ENCODE assay signal across 1 cellular context in the genomic region with DNA sequence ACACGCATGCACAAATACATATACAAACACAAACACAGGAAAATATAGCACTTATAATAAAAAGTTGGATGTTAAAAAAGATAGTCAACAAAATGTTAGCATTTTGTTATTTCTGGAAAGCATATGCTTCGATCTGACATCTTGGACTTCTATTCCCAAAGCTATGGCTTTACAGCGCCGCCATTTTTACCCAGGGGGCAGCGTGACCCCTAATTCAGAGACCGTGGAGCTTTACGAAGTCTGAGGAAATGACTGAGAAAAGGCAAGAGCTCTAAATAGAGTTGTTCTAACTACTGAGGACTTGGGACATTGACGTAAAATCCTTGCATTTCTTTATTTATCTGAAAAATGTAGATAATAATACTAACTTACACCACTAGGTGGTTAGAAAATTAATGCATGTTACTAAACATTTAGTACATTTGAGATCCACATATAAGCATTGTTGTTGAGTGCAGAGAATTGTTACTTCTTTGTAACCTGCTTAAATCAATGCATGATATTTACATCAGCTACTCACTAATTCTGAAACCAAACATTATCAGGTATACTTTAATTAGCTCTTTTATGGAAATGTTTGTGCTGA.
TF ChIP-seq lines count a peak whose summit lies in the region.

No MANE protein-coding gene starts in this region.

TF ChIP-seq in GM23338, 12 proteins besides CTCF, POLR2A, EP300 and RAD21:
- no peak for TF ChIP-seq ZNF462 (CRISPR knock-in tag; IDR thresholded peaks at IDR 0.05)
- no peak for TF ChIP-seq ETS1 (IDR thresholded peaks at IDR 0.05)
- TF ChIP-seq STAT1 (IDR thresholded peaks at IDR 0.05; ENCODE audit: unreplicated experiment): no peak
- TF ChIP-seq JUNB (IDR thresholded peaks at IDR 0.05; ENCODE audit: unreplicated experiment): no peak
- TF ChIP-seq EZH2 (IDR thresholded peaks at IDR 0.05; ENCODE audit: low read depth, unreplicated experiment): no peak
- TF ChIP-seq CREB1 (CRISPR knock-in tag; IDR thresholded peaks at IDR 0.05; ENCODE audit: low read depth): no peak
- TF ChIP-seq POLR2AphosphoS5 (IDR thresholded peaks at IDR 0.05; ENCODE audit: low read depth): no peak
- TF ChIP-seq REST (IDR thresholded peaks at IDR 0.05; ENCODE audit: unreplicated experiment): no peak
- TF ChIP-seq EZH2phosphoT487 (IDR thresholded peaks at IDR 0.05; ENCODE audit: unreplicated experiment): no peak
- no peak for TF ChIP-seq ZNF114 (CRISPR knock-in tag; IDR thresholded peaks at IDR 0.05)
- TF ChIP-seq NANOG (IDR thresholded peaks at IDR 0.05; ENCODE audit: borderline replicate concordance): no peak
- no peak for TF ChIP-seq ZNF331 (CRISPR knock-in tag; IDR thresholded peaks at IDR 0.05; ENCODE audit: low read depth)
